14 cellular contexts compared by ENCODE assay signal in the genomic region with DNA sequence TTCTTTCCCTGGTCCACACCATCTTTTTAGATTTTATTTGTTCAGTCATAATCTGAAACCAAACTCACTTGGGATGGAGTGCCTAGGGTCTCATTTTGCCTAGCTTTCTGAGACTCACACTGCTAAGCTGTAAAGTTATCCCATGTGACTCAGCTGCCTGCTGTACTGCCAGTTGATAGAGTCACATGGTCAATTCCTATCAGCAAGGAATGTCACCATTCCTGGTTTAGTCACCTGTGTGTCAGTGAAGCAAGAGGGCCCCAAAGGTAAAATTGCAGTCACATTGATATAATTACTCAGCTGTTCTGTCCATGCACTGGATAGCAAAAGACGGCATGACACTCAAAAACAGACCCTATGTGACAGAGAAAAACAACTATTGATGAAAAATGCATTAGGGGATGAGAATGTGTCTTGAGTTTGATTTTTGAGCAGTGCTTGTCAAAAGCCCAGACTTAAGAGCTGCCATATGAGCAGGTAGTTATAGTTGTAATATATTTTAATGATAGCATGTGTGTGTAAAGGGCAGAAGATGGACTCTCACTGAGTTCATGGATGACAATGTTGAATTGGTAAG.
"Had no signal": no experiment of that assay in that cellular context is flagged by ENCODE, and none has a peak within 500 bp of the region (broad histone marks: within the 10 kb centered on the region; RNA-seq: fewer than 3 reads in every experiment).

No MANE protein-coding gene starts in this region.

- H3K9me3 ChIP-seq: esophagus muscularis mucosa, right atrium auricular region, thyroid gland had no signal

- H3K4me1 ChIP-seq: esophagus muscularis mucosa, right atrium auricular region, thyroid gland had no signal

- H3K4me1 Mint-ChIP-seq: immature natural killer cell; natural killer cell; stimulated activated naive B cell treated with anti-CD40 and anti-IgM and Interleukin-4, amounts not matched to agents 10 μg/mL and 1 μg/mL and 100 μg/mL, for 72 hours had no signal

- H3K36me3 Mint-ChIP-seq: stimulated activated naive B cell treated with anti-CD40 and anti-IgM and Interleukin-4, amounts not matched to agents 10 μg/mL and 1 μg/mL and 100 μg/mL, for 72 hours had no signal

- H3K9me3 Mint-ChIP-seq: activated T-helper 2 cell treated with anti-CD3 and anti-CD28 coated beads, Interferon-gamma antibody, Interleukin-2, Interleukin-4, amounts not matched to agents 10 μg/mL and 5 μg/mL and 100 μg/mL, durations not matched to agents 14 hours and 24 hours and 36 hours had no signal

- H3K36me3 ChIP-seq: cardiac muscle cell, esophagus muscularis mucosa, right atrium auricular region, thyroid gland had no signal

- DNase-seq: activated CD4-positive, alpha-beta T cell treated with anti-CD3 and anti-CD28 coated beads, Interleukin-2, amount 50 U/mL, for 4 hours; activated naive CD4-positive, alpha-beta T cell treated with anti-CD3 and anti-CD28 coated beads, Interleukin-2, amount 50 U/mL, for 16 hours; activated T-cell treated with anti-CD3 and anti-CD28 coated beads for 4 hours; immature natural killer cell; left colon; mammary epithelial cell; natural killer cell; stimulated activated CD4-positive, alpha-beta T cell treated with anti-CD3 and anti-CD28 coated beads, Interleukin-2, amount 100 ng/mL, for 48 hours; stimulated activated naive B cell treated with anti-CD40 and anti-IgM and Interleukin-4, amounts not matched to agents 10 μg/mL and 1 μg/mL and 100 μg/mL, for 72 hours; thyroid gland had no signal

- H3K4me3 ChIP-seq: cardiac muscle cell, esophagus muscularis mucosa, right atrium auricular region, thyroid gland had no signal

- H3K27me3 ChIP-seq: cardiac muscle cell, esophagus muscularis mucosa, right atrium auricular region, thyroid gland had no signal

- H3K27ac ChIP-seq: cardiac muscle cell, esophagus muscularis mucosa, right atrium auricular region, thyroid gland had no signal

- ATAC-seq: left colon; natural killer cell; stimulated activated naive B cell treated with anti-CD40 and anti-IgM and Interleukin-4, amounts not matched to agents 10 μg/mL and 1 μg/mL and 100 μg/mL, for 72 hours had no signal

- H3K4me3 Mint-ChIP-seq: immature natural killer cell; natural killer cell; stimulated activated naive B cell treated with anti-CD40 and anti-IgM and Interleukin-4, amounts not matched to agents 10 μg/mL and 1 μg/mL and 100 μg/mL, for 72 hours had no signal

- H3K27ac Mint-ChIP-seq: activated T-helper 2 cell treated with anti-CD3 and anti-CD28 coated beads, Interferon-gamma antibody, Interleukin-2, Interleukin-4, amounts not matched to agents 10 μg/mL and 5 μg/mL and 100 μg/mL, durations not matched to agents 14 hours and 24 hours and 36 hours; immature natural killer cell; natural killer cell; stimulated activated naive B cell treated with anti-CD40 and anti-IgM and Interleukin-4, amounts not matched to agents 10 μg/mL and 1 μg/mL and 100 μg/mL, for 72 hours had no signal

- H3K27me3 Mint-ChIP-seq: stimulated activated naive B cell treated with anti-CD40 and anti-IgM and Interleukin-4, amounts not matched to agents 10 μg/mL and 1 μg/mL and 100 μg/mL, for 72 hours had no signal
